8 cellular contexts compared by ENCODE assay signal in the genomic region with DNA sequence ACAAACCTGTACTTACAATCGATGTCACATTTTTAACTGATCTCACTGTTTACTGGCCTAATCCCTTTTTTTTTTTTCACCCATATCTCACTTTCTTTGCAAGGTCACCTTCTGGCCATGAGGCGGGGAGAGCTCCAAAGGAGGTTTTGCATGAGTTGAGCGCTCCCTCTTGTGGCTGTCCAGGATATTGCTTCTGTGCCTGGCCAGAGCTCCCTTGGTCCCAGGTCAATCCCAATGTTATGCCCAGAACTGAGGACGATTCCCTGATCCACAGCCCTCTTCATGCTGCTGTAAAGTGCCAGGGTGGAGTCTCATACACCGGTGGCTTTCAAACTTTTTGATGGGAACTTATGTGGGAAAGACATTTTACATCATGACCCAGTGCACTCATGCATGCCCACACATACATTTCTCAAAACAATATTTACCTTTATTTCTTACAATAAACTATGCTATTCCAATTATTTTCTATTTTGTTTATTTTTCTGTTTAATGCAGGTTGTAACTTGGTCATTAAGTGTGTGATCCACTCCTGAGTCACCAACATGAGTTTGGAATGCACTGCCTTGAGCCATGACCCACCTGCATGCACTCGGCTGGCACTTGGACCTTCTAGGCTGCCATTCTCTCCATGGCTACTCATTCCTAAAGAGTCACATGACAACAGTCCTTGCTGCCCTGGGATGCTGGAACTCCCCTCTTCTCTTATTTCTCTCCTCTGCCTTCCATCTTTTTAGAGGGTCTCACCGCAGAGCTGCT. TPM values are rescaled to one million over a fixed set of nuclear protein-coding genes. Genes with fewer than 3 reads are reported as not detected.
DNase-seq lines count a peak whose midpoint lies in the region; ATAC-seq and TF ChIP-seq lines count a peak whose summit lies in the region.

No MANE protein-coding gene starts in this region.

- peaks cover 16% of the 10 kb centered on the region for H3K9me3 Mint-ChIP-seq in WTC11

- peaks cover 20% of the 10 kb centered on the region for H3K4me1 Mint-ChIP-seq in WTC11

- POLR2A ChIA-PET in WTC11 (lab: Charles Lee): interaction anchor here (0.6 to 3.6 kb wide), 4 partner anchors 58 to 831 kb away, joined by 3 to 18 read pairs (median 4); no protein-coding TSS in a partner anchor

- TF ChIP-seq CTCF in WTC11 (IDR thresholded peaks at IDR 0.05): peak; percentile 93

- DNase-seq in ELF-1 (ENCODE audit: low read depth, low spot score) (peak; percentile 94), NCI-H2196 treated with DMSO at 0.1 percent for 48 hours (lab: John Stamatoyannopoulos, UW; ENCODE audit: unreplicated experiment) (peak; percentile 81), WTC11 (ENCODE audit: low spot score) (peak; percentile 92), kidney tubule cell (ENCODE audit: low spot score) (peak; percentile 76), cortex of kidney (lab: John Stamatoyannopoulos, UW) (no peak)
- DNase-seq in central memory CD4-positive, alpha-beta T cell: peak; percentile 31
- DNase-seq in stimulated activated CD4-positive, alpha-beta T cell treated with anti-CD3 and anti-CD28 coated beads, Interleukin-2, amount 100 ng/mL, for 48 hours: peak; percentile 67 to 72

- H3K36me3 Mint-ChIP-seq in WTC11: peaks cover 6% of the 10 kb centered on the region

- ATAC-seq in HG02938 (IDR thresholded peaks at IDR 0.05; ENCODE audit: unreplicated experiment) (peak; percentile 81), WTC11 (peak; percentile 91)

- CTCF ChIA-PET in WTC11 (lab: Charles Lee): interaction anchor here (0.6 to 5.4 kb wide), 77 partner anchors 9 to 1275 kb away, joined by 3 to 433 read pairs (median 4); partner anchors contain the start of genes MASP1, RPL39L, RTP2 and SST

- H3K27me3 Mint-ChIP-seq in WTC11 (ENCODE audit: low read depth): peaks cover 39% of the 10 kb centered on the region

- no peak overlapping the region for H3K4me3 Mint-ChIP-seq in WTC11

- 0 out of 2 replicates have a peak overlapping the region, but pooled peaks have one; percentile 15 for H3K27ac Mint-ChIP-seq in WTC11

TF ChIP-seq in WTC11, 78 proteins besides CTCF, POLR2A, EP300 and RAD21:
- TF ChIP-seq ESRRA (CRISPR knock-in tag; IDR thresholded peaks at IDR 0.05; ENCODE audit: borderline replicate concordance) (peak; percentile 81; the same call in 1 of the 2 replicates), ETV6 (CRISPR knock-in tag; IDR thresholded peaks at IDR 0.05) (peak; percentile 27; the same call in 1 of the 2 replicates), FOXK1 (CRISPR knock-in tag; IDR thresholded peaks at IDR 0.05) (no peak)

RNA-seq across cellular contexts. Expression of gene SST, which starts 9.6 kb away (rescaled TPM):
- 0.32 to 0.70 TPM in 2 of 3 replicates, not detected in the other for total RNA-seq in WTC11 (2021)

RNA-seq across cellular contexts. Expression of gene RTP2, which starts 22.5 kb away (rescaled TPM):
- total RNA-seq in WTC11 (2021): not detected in 3 replicates
